ENCODE assay signal across 25 cellular contexts in the genomic region with DNA sequence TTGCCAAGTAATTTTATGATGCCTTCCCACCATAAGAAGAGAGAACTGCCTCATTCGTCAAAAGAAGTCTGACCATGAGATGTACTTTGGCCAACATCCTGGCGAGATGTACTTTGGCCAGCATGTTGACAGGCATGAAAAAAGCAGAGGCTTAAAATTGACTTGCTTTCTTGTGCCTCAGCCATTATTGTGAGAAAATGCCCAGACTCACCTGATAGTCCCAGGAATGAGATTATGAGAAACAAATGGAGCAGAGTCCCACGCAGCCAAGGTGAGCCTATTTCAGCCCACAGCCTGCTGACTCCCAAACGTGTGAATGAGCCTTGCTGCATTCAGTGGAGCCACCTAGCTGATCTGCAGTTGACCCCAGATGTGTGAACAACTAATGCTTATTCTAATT. TPM values are rescaled to one million over a fixed set of nuclear protein-coding genes. Genes with fewer than 3 reads are reported as not detected.
A peak's percentile ranks its signal among the peaks of the same experiment; 100 is the strongest.
DNase-seq lines count a peak whose midpoint lies in the region; ATAC-seq, FAIRE-seq and TF ChIP-seq lines count a peak whose summit lies in the region.
"Had no signal": no experiment of that assay in that cellular context is flagged by ENCODE, and none has a peak within 500 bp of the region (broad histone marks: within the 10 kb centered on the region; RNA-seq: fewer than 3 reads in every experiment).

No MANE protein-coding gene starts in this region.

- H3K36me3 Mint-ChIP-seq in effector memory CD8-positive, alpha-beta T cell (ENCODE audit: insufficient read depth), result no peaks in the 10 kb centered on the region
- H3K36me3 Mint-ChIP-seq: CD8-positive, alpha-beta T cell had no signal

- peaks cover 25 to 34% of the 10 kb centered on the region in 2 donors for H3K27me3 Mint-ChIP-seq in effector memory CD8-positive, alpha-beta T cell

- no peak for FAIRE-seq in small intestine (lab: Jason Lieb, UNC)
- FAIRE-seq: A204.1, GM12891, K562 had no signal

- 16 to 51% (median 27%) methylated on average over 4 of the region's 4 CpGs for WGBS in small intestine, 3 donors

- H3K9ac ChIP-seq in colonic mucosa (ENCODE audit: low read depth in 2 of 2, low read length in 2 of 2), result no peak overlapping the region

- DNase-seq in colonic mucosa, result peak; percentile 39
- peak; percentile 64 for DNase-seq in left lobe of liver (ENCODE audit: low spot score)
- peak in 1 of 3 donors; percentile 51 for DNase-seq in mucosa of descending colon
- peak; percentile 48 for DNase-seq in small intestine
- no peak for DNase-seq in NCI-H446 treated with DMSO at 0.1 percent for 48 hours (lab: John Stamatoyannopoulos, UW)
- no peak for DNase-seq in GDM1 (lab: John Stamatoyannopoulos, UW)
- DNase-seq in effector memory CD8-positive, alpha-beta T cell, result no peak
- no peak for DNase-seq in NCI-H2171 treated with DMSO at 0.1 percent for 48 hours (lab: John Stamatoyannopoulos, UW)
- DNase-seq: ACHN; AML-193; Calu3; CD8-positive, alpha-beta T cell; DMS53; DND-41; EL; GOT3; H7; HFFc6; IMR-90 had no signal

- ATAC-seq in left lobe of liver, result peak; percentile 92
- peak; percentile 61 for ATAC-seq in mucosa of descending colon
- no peak for ATAC-seq in effector memory CD8-positive, alpha-beta T cell (replicated peaks)
- ATAC-seq: CD8-positive, alpha-beta T cell; HCT116; K562 had no signal

- H3K27me3 ChIP-seq in colonic mucosa, result no peaks in the 10 kb centered on the region
- H3K27me3 ChIP-seq in small intestine (ENCODE audit: control insufficient read depth in 2 of 2, insufficient read depth in 2 of 2, low read length in 2 of 2), result peaks cover 0 to 2% of the 10 kb centered on the region in 2 donors

- H3K4me3 ChIP-seq in colonic mucosa (no peak overlapping the region), mucosa of descending colon (no peak overlapping the region), small intestine (ENCODE audit: low read depth in 1 of 2, low read length in 2 of 2) (no peak overlapping the region)
- H3K4me3 ChIP-seq: K562 had no signal

- TF ChIP-seq CTCF in colonic mucosa (IDR thresholded peaks at IDR 0.05) (no peak), mucosa of descending colon (IDR thresholded peaks at IDR 0.05) (no peak)

- no peaks in the 10 kb centered on the region for H3K4me1 Mint-ChIP-seq in effector memory CD8-positive, alpha-beta T cell (ENCODE audit: low read depth in 2 of 2)

- H3K36me3 ChIP-seq in colonic mucosa (no peaks in the 10 kb centered on the region), mucosa of descending colon (ENCODE audit: low read depth) (no peaks in the 10 kb centered on the region), small intestine (ENCODE audit: control insufficient read depth in 2 of 2, insufficient read depth in 2 of 2, low read length in 2 of 2) (no peaks in the 10 kb centered on the region)

- H3K4me1 ChIP-seq in colonic mucosa, result no peaks in the 10 kb centered on the region
- no peaks in the 10 kb centered on the region for H3K4me1 ChIP-seq in mucosa of descending colon (ENCODE audit: low read depth)
- H3K4me1 ChIP-seq in small intestine (ENCODE audit: control insufficient read depth in 2 of 2, insufficient read depth in 1 of 2, low read depth in 1 of 2, low read length in 1 of 2), result no peaks in the 10 kb centered on the region

- H3K27ac ChIP-seq in colonic mucosa (no peak overlapping the region), small intestine (ENCODE audit: low read depth in 1 of 2, low read length in 1 of 2) (no peak overlapping the region)
- H3K27ac ChIP-seq: C4-2B, HL-60 had no signal

- no peak overlapping the region for H3K27ac Mint-ChIP-seq in effector memory CD8-positive, alpha-beta T cell
- H3K27ac Mint-ChIP-seq: CD8-positive, alpha-beta T cell; HFFc6 had no signal

- no peaks in the 10 kb centered on the region for H3K9me3 Mint-ChIP-seq in effector memory CD8-positive, alpha-beta T cell
- H3K9me3 Mint-ChIP-seq: CD8-positive, alpha-beta T cell had no signal

- H3K9me3 ChIP-seq in colonic mucosa (no peaks in the 10 kb centered on the region), mucosa of descending colon (no peaks in the 10 kb centered on the region), small intestine (ENCODE audit: control insufficient read depth, low read depth) (no peaks in the 10 kb centered on the region)

- H3K4me3 Mint-ChIP-seq in effector memory CD8-positive, alpha-beta T cell, result no peak overlapping the region
- H3K4me3 Mint-ChIP-seq: CD8-positive, alpha-beta T cell; HFFc6 had no signal

- intact Hi-C loops in colonic mucosa (cut with DNase I) (no loop called here), mucosa of descending colon (cut with DNase I, micrococcal nuclease) (no loop called here)

RNA-seq across cellular contexts. Expression of gene ZNF644, which starts 43.5 kb away (rescaled TPM):
- total RNA-seq in colonic mucosa, result 10 to 100 TPM; 46.9 to 66.2 TPM
- total RNA-seq in left lobe of liver, result 18.3 TPM
- total RNA-seq in mucosa of descending colon, result 10 to 100 TPM; 53.7 to 74.2 (median 61.3) TPM
- 10 to 100 TPM; 14.1 to 19.5 (median 14.6) TPM for polyA plus RNA-seq in small intestine

Comparison
In these comparisons a context has a peak if more than half of its experiments do, and no peak if none do; other contexts are left out.
1. DNase-seq: peak in colonic mucosa (single experiment), left lobe of liver (single experiment) and small intestine (single experiment); none in NCI-H446 treated with DMSO at 0.1 percent for 48 hours (single experiment), GDM1 (single experiment), effector memory CD8-positive, alpha-beta T cell (0 of 3) and NCI-H2171 treated with DMSO at 0.1 percent for 48 hours (single experiment).